Comparison of ENCODE assay signal across 1 cellular context in the genomic region with DNA sequence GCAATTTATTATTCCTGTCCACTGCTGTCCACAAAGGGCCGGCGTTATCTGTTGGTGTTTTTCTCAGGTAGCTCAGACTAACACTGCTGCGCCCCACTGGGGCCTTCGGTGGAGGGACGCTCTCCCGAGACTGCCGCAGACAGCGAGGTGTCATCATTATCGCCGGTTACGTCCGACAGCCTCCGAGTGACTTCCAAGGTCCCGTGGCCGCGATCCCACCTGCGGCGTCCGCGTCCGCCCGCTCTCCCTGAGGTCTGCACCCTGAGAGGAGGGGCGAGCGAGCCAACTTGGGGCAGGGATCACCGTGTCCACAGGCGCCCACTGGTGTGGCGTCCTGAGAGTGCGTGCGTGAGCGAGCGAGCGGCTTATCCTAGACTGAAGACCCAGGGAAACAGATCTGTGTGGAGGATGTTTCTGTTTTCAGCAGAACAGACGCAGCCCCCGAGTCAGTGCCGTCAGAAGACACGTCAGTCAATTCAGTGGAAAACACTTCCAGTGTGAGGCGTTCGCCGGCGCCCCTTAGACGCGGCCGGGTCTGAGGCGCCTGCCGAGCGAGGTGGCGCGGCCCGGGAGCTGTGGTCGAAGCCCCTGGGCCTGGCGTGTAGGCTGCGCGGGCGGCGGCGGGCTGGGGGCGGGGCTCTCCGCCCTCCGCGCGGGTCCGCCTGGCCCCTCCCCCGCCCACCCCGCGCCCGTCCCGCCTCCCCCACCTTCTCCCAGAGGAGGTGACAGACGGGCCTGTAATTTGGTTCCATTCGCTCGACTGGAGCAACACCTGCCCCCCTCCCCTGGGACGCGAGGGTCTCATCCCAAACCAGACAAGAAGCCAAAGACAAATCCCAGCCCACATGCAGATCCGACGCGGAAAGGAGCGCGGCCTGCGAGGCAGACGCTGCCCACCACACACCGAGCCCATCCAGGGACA.
TF ChIP-seq lines count a peak whose summit lies in the region.

No MANE protein-coding gene starts in this region.

TF ChIP-seq in IMR-90, 13 proteins besides CTCF, POLR2A, EP300 and RAD21:
- TF ChIP-seq BHLHE40 (IDR thresholded peaks at IDR 0.05; ENCODE audit: low read depth, low read length) (no peak), RFX5 (IDR thresholded peaks at IDR 0.05; ENCODE audit: low read depth, low read length) (no peak), MAZ (IDR thresholded peaks at IDR 0.05; ENCODE audit: borderline replicate concordance, low read depth, low read length) (no peak), CEBPB (IDR thresholded peaks at IDR 0.05; ENCODE audit: low read depth, low read length) (no peak), NFE2L2 (IDR thresholded peaks at IDR 0.05; ENCODE audit: low read depth, low read length) (no peak)
